In the genomic region with DNA sequence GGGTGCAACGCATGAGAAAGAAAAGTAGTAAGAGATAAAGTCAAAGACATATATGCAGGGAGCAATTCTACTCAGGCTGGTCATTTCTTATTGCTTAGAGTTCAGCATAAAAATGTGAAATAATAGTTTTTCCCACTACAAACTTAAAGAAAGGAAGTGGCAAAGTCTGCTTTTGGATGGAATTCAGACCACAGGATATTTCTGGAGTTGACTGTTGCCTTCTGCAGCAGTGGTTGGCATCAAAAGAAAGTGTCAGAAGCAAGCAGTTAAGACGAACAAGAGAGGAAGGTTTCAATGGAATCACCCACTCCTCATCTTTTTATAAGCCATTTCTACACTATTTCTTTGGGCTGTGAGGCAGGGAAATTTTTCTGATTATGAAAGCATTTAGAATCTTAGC, we compare ENCODE assay signal across 15 cellular contexts. TPM values are rescaled to one million over a fixed set of nuclear protein-coding genes. Genes with fewer than 3 reads are reported as not detected.
"Had no signal": no experiment of that assay in that cellular context is flagged by ENCODE, and none has a peak within 500 bp of the region (broad histone marks: within the 10 kb centered on the region; RNA-seq: fewer than 3 reads in every experiment).

No MANE protein-coding gene starts in this region.

- ATAC-seq: gastroesophageal sphincter, left ventricle myocardium superior had no signal

- H3K27ac ChIP-seq: gastroesophageal sphincter, hepatocyte, parathyroid adenoma, stomach had no signal

- H3K27me3 ChIP-seq: gastroesophageal sphincter, hepatocyte, stomach had no signal

- DNase-seq: activated CD4-positive, alpha-beta memory T cell treated with anti-CD3 and anti-CD28 coated beads for 36 hours; activated gamma-delta T cell; activated naive CD8-positive, alpha-beta T cell treated with anti-CD3 and anti-CD28 coated beads, Interleukin-2, amount 10 ng/mL, durations not matched to agents 7 days and 5 days; activated T-cell treated with anti-CD3 and anti-CD28 coated beads, Interleukin-2, amount 50 U/mL, for 48 hours; aorta; central memory CD4-positive, alpha-beta T cell; effector memory CD4-positive, alpha-beta T cell; left ventricle myocardium superior; mesendoderm; stimulated activated CD4-positive, alpha-beta T cell treated with anti-CD3 and anti-CD28 coated beads, Interleukin-4, amount 100 ng/mL, for 4 hours; stomach; T1000 had no signal

- H3K4me3 ChIP-seq: gastroesophageal sphincter, hepatocyte, stomach had no signal

- H3K36me3 ChIP-seq: gastroesophageal sphincter, stomach had no signal

- H3K9me3 ChIP-seq: gastroesophageal sphincter had no signal

- H3K4me1 ChIP-seq: gastroesophageal sphincter, parathyroid adenoma, stomach had no signal

RNA-seq across cellular contexts. Expression of gene TRPC4, which starts 36.2 kb away (rescaled TPM):
- total RNA-seq: activated CD4-positive, alpha-beta memory T cell treated with anti-CD3 and anti-CD28 coated beads for 36 hours; activated naive CD8-positive, alpha-beta T cell treated with anti-CD3 and anti-CD28 coated beads, Interleukin-2, amount 10 ng/mL, durations not matched to agents 7 days and 5 days had no signal
